ENCODE assay signal across 8 cellular contexts in genomic region chr14:91113829-91114078, GRCh38. TPM values are rescaled to one million over a fixed set of nuclear protein-coding genes. Genes with fewer than 3 reads are reported as not detected.
DNase-seq lines count a peak whose midpoint lies in the region; ATAC-seq and TF ChIP-seq lines count a peak whose summit lies in the region.

DGLUCY (plus strand) TSS chr14:91114073; CDS start chr14:91160295, 46,222 bp downstream.

- H3K27me3 ChIP-seq in HCT116 (ENCODE audit: insufficient read depth, low read length) (no peaks in the 10 kb centered on the region), rectal smooth muscle tissue (ENCODE audit: control insufficient read depth, insufficient read depth, low read length) (no peaks in the 10 kb centered on the region)

- H3K9me2 ChIP-seq in HCT116 (ENCODE audit: insufficient read depth) = no peaks in the 10 kb centered on the region

- POLR2A ChIA-PET in HCT116 (lab: Charles Lee) = interaction anchor here (1.0 kb wide), 1 partner anchor 9 kb away, joined by 4 read pairs; no protein-coding TSS in a partner anchor

- peak within 1 kb of the TSS; percentile 83 for H3K4me2 ChIP-seq in HCT116 (ENCODE audit: low read length)

- peak within 1 kb of the TSS; percentile 76 to 80 for H3K4me3 ChIP-seq in HCT116 (replicated peaks in 1 of 2; ENCODE audit: low read depth in 1 of 2, low read length in 2 of 2)
- H3K4me3 ChIP-seq in NB4 (ENCODE audit: low read depth, low read length) = peak within 1 kb of the TSS; percentile 87
- peak within 1 kb of the TSS; percentile 89 for H3K4me3 ChIP-seq in rectal smooth muscle tissue (ENCODE audit: low read length)

- intact Hi-C loops in HCT116 (cut with micrococcal nuclease) = loop anchor here (1.0 kb wide), 1 partner anchor 143 kb away; no protein-coding TSS in a partner anchor
- intact Hi-C loops in left ventricle myocardium superior (cut with micrococcal nuclease) = no loop called here

- peak within 1 kb of the TSS; percentile 60 for H2AFZ ChIP-seq in HCT116 (ENCODE audit: low read depth, low read length, poor library complexity, severe bottlenecking)

- peak; percentile 91 for DNase-seq in NCI-H2107 (lab: John Stamatoyannopoulos, UW)
- DNase-seq in NCI-H2107 treated with DMSO at 0.1 percent for 48 hours (lab: John Stamatoyannopoulos, UW; ENCODE audit: unreplicated experiment) = no peak
- no peak for DNase-seq in HCT116 (ENCODE audit: low read depth, low spot score)
- DNase-seq in NB4 (ENCODE audit: low read depth) = no peak
- peak; percentile 91 for DNase-seq in left ventricle myocardium superior
- DNase-seq in NCI-H2081 treated with DMSO at 0.1 percent for 48 hours (lab: John Stamatoyannopoulos, UW) = no peak

- TF ChIP-seq POLR2A in HCT116 (IDR thresholded peaks at IDR 0.05; ENCODE audit: borderline replicate concordance, extremely low read depth, insufficient read depth, insufficient read length) (no peak), NB4 (IDR thresholded peaks at IDR 0.05; ENCODE audit: extremely low read depth, insufficient read length) (no peak)

- H3K9ac ChIP-seq in HCT116 (ENCODE audit: low read length) (peak within 1 kb of the TSS; percentile 73), rectal smooth muscle tissue (ENCODE audit: low read length) (peak within 1 kb of the TSS; percentile 93)

- TF ChIP-seq CTCF in HCT116 (IDR thresholded peaks at IDR 0.05 in 2 of 3, conservative IDR thresholded peaks at IDR 0.05 in 1 of 3; ENCODE audit: borderline replicate concordance in 1 of 3, insufficient read depth in 1 of 3, low read depth in 2 of 3, low read length in 2 of 3) (no peak), NB4 (IDR thresholded peaks at IDR 0.05; ENCODE audit: low read depth, low read length) (no peak)

- RAD21 ChIA-PET in HCT116 (lab: Charles Lee; ENCODE audit: low non-redundant PET in 1 of 2, low total read pairs in 2 of 2, uncharacterized antibody in 2 of 2, unreplicated experiment in 2 of 2) = no interaction called here

- TSS peak; percentile 28 for BruUV-seq in HCT116 (replicated peaks; lab: Mats Ljungman, UMichigan)

- CTCF ChIA-PET in HCT116 (lab: Charles Lee) = interaction anchor here (1.1 kb wide), 1 partner anchor 53 kb away, joined by 3 read pairs; the partner anchor contains the start of gene RPS6KA5

- no peaks in the 10 kb centered on the region for H4K20me1 ChIP-seq in HCT116 (ENCODE audit: insufficient read depth)

- peaks cover 0 to 19% of the 10 kb centered on the region in 2 experiments; a peak in 2 of 4 replicates for H3K36me3 ChIP-seq in HCT116 (ENCODE audit: control insufficient read depth in 1 of 2, insufficient read depth in 2 of 2, low read length in 2 of 2)
- peaks cover 3% of the 10 kb centered on the region for H3K36me3 ChIP-seq in rectal smooth muscle tissue (ENCODE audit: control insufficient read depth, insufficient read depth, low read length)

- 0 out of 4 replicates have a peak, but pooled peaks cover 0 to 3% of the 10 kb centered on the region in 2 experiments for H3K9me3 ChIP-seq in HCT116 (ENCODE audit: control insufficient read depth in 1 of 2, insufficient read depth in 1 of 2, low read depth in 1 of 2, low read length in 2 of 2)

- peaks cover 45% of the 10 kb centered on the region for H3K79me2 ChIP-seq in HCT116 (ENCODE audit: insufficient read depth, low read length)

- 1 to 2% (median 1%) methylated on average over 5 of the region's 5 CpGs for WGBS in adipose tissue, 3 donors

- ATAC-seq in HCT116 = no peak; the same call in 1 of the 2 replicates
- peak; percentile 92 for ATAC-seq in left ventricle myocardium superior

- H3K27ac ChIP-seq in HCT116 (ENCODE audit: low read depth, low read length) (peak within 1 kb of the TSS; percentile 85), adipose tissue (ENCODE audit: low read depth, low read length) (peak within 1 kb of the TSS; percentile 78), rectal smooth muscle tissue (ENCODE audit: low read depth, low read length) (peak within 1 kb of the TSS; percentile 98)

- TF ChIP-seq RAD21 in HCT116 (IDR thresholded peaks at IDR 0.05; ENCODE audit: low read depth) = no peak

- H3K4me1 ChIP-seq in HCT116 (ENCODE audit: control insufficient read depth in 1 of 2, insufficient read depth in 2 of 2, low read length in 2 of 2) (peaks cover 24 to 63% of the 10 kb centered on the region in 2 experiments), rectal smooth muscle tissue (ENCODE audit: control insufficient read depth, insufficient read depth, low read length) (peaks cover 25% of the 10 kb centered on the region)

TF ChIP-seq in HCT116, 20 proteins besides CTCF, POLR2A, EP300 and RAD21:
- TF ChIP-seq YY1 (IDR thresholded peaks at IDR 0.05; ENCODE audit: extremely low read depth, insufficient replicate concordance, low read depth, low read length) (no peak), ZBTB33 (IDR thresholded peaks at IDR 0.05; ENCODE audit: extremely low read depth, insufficient replicate concordance, low read length) (no peak), TCF7L2 (IDR thresholded peaks at IDR 0.05; ENCODE audit: borderline replicate concordance, extremely low read depth, insufficient read depth, insufficient read length) (no peak), EGR1 (IDR thresholded peaks at IDR 0.05; ENCODE audit: low read depth) (no peak), EZH2 (IDR thresholded peaks at IDR 0.05) (no peak), CBX3 (IDR thresholded peaks at IDR 0.05; ENCODE audit: low read depth) (0 out of 2 replicates have a peak, but pooled peaks have one; percentile 46), REST (IDR thresholded peaks at IDR 0.05; ENCODE audit: low read depth) (no peak), ZNF274 (IDR thresholded peaks at IDR 0.05; ENCODE audit: low read depth, low read length) (no peak), SIN3A (IDR thresholded peaks at IDR 0.05; ENCODE audit: low read depth) (no peak), ZFX (IDR thresholded peaks at IDR 0.05) (no peak), EZH2phosphoT487 (IDR thresholded peaks at IDR 0.05; ENCODE audit: borderline replicate concordance) (no peak), JUND (IDR thresholded peaks at IDR 0.05) (no peak), CEBPB (IDR thresholded peaks at IDR 0.05; ENCODE audit: low read depth) (no peak), ELF1 (IDR thresholded peaks at IDR 0.05; ENCODE audit: borderline replicate concordance, low read depth) (no peak), SP1 (IDR thresholded peaks at IDR 0.05; ENCODE audit: low read depth) (peak; percentile 58; the same call in 1 of the 2 replicates), ATF3 (IDR thresholded peaks at IDR 0.05) (no peak), MAX (IDR thresholded peaks at IDR 0.05) (peak; percentile 97; the same call in 1 of the 2 replicates), SRF (IDR thresholded peaks at IDR 0.05; ENCODE audit: low read depth) (no peak), POLR2AphosphoS5 (IDR thresholded peaks at IDR 0.05; ENCODE audit: low read depth, low read length) (no peak), FOSL1 (IDR thresholded peaks at IDR 0.05; ENCODE audit: low read depth) (no peak)

RNA-seq across cellular contexts. Expression of gene DGLUCY, which starts in this region (rescaled TPM):
- total RNA-seq in HCT116 (2021; ENCODE audit: unreplicated experiment) = 67.0 TPM
- polyA plus RNA-seq in HCT116 (2012) = 42.9 and 44.8 TPM in 2 replicates
- polyA plus RNA-seq in adipose tissue = 10 to 100 TPM; 11.7 to 26.8 (median 19.6) TPM
- 254 TPM for total RNA-seq in left ventricle myocardium superior

Comparison
In these comparisons a context has a peak if more than half of its experiments do, and no peak if none do; other contexts are left out.
1. DNase-seq: peak in NCI-H2107 (single experiment) and left ventricle myocardium superior (single experiment); none in NCI-H2107 treated with DMSO at 0.1 percent for 48 hours (single experiment), HCT116 (single experiment), NB4 (single experiment) and NCI-H2081 treated with DMSO at 0.1 percent for 48 hours (single experiment).
2. Peak in every context shown above with its lines, with median percentiles within 50 percentile points of each other: H3K27ac ChIP-seq and H3K4me3 ChIP-seq.